Comparison of ENCODE assay signal across 17 cellular contexts in genomic region chr22:44913198-44913983, GRCh38.
"Had no signal": no experiment of that assay in that cellular context is flagged by ENCODE, and none has a peak within 500 bp of the region (broad histone marks: within the 10 kb centered on the region; RNA-seq: fewer than 3 reads in every experiment).

No MANE protein-coding gene starts in this region.

- H3K4me1 ChIP-seq: heart right ventricle, neural progenitor cell, parathyroid adenoma, right atrium auricular region, upper lobe of left lung had no signal

- ATAC-seq: heart right ventricle; stimulated activated naive B cell treated with anti-CD40 and anti-IgM and Interleukin-4, amounts not matched to agents 10 μg/mL and 1 μg/mL and 100 μg/mL, for 72 hours had no signal

- H3K27me3 ChIP-seq: brain microvascular endothelial cell, neural progenitor cell, right atrium auricular region, upper lobe of left lung had no signal

- H3K27ac ChIP-seq: brain microvascular endothelial cell, heart right ventricle, neural progenitor cell, parathyroid adenoma, right atrium auricular region, upper lobe of left lung, VCaP had no signal

- H3K4me3 Mint-ChIP-seq: neural progenitor cell; stimulated activated naive B cell treated with anti-CD40 and anti-IgM and Interleukin-4, amounts not matched to agents 10 μg/mL and 1 μg/mL and 100 μg/mL, for 72 hours had no signal

- H3K4me3 ChIP-seq: heart right ventricle, neural progenitor cell, right atrium auricular region, upper lobe of left lung had no signal

- FAIRE-seq: endothelial cell of umbilical vein, frontal cortex had no signal

- H3K4me1 Mint-ChIP-seq: neural progenitor cell; stimulated activated naive B cell treated with anti-CD40 and anti-IgM and Interleukin-4, amounts not matched to agents 10 μg/mL and 1 μg/mL and 100 μg/mL, for 72 hours had no signal

- H3K27ac Mint-ChIP-seq: neural progenitor cell; stimulated activated naive B cell treated with anti-CD40 and anti-IgM and Interleukin-4, amounts not matched to agents 10 μg/mL and 1 μg/mL and 100 μg/mL, for 72 hours had no signal

- H3K9me3 ChIP-seq: right atrium auricular region had no signal

- DNase-seq: activated CD4-positive, alpha-beta T cell treated with anti-CD3 and anti-CD28 coated beads for 48 hours; activated CD8-positive, alpha-beta memory T cell treated with anti-CD3 and anti-CD28 coated beads for 24 hours; activated naive CD4-positive, alpha-beta T cell treated with anti-CD3 and anti-CD28 coated beads, Interleukin-2, amount 50 U/mL, for 16 hours; amniotic stem cell; brain microvascular endothelial cell; heart right ventricle; kidney glomerular epithelial cell; stimulated activated CD4-positive, alpha-beta T cell treated with anti-CD3 and anti-CD28 coated beads, Interleukin-2, amount 100 ng/mL, for 24 hours; stimulated activated naive B cell treated with anti-CD40 and anti-IgM and Interleukin-4, amounts not matched to agents 10 μg/mL and 1 μg/mL and 100 μg/mL, for 72 hours; T1000; upper lobe of left lung had no signal
